ENCODE assay signal across 1 cellular context in the genomic region with DNA sequence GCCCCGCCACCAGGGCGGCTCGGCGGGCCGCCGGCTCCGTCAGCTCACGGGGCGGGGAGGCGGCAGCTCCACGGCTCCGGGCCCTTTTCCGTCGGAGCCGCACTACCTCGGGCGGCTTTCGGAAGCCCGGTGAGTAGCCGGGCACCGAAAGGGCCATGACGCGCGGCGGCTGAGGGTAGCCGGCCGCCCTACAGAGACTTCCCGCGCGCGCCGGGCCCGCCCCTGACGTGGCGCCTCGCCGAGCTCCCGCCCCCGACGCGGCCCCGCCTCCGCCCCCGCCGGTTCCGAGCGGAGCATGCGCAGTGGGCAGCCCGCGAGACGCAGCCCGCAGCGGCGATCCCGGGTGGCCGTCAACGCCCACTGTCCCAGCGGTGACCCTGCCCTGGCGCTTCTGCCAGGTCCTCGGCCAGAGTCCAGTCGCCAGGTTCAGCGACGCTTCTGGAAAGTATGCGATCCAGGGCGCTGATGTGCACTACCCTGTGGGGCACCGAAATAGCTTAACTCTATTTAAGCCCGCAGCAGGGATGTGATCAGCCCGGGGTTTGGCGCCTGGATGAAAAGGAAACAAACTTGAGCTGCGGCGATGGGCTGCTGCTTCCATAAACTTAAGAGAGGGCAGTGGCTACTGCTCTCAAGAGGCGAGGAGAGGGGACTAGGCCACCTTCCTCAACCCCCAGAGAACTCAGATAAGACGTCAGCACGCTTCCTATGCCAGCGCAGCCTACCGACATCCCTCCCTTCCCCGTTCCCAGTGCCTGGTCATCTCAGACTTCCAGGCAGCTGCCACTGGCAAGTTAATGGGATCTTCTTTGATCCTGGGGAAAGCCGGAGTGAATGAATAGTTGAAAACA.
A peak's percentile ranks its signal among the peaks of the same experiment; 100 is the strongest.
TF ChIP-seq lines count a peak whose summit lies in the region.

A gene with protein sequence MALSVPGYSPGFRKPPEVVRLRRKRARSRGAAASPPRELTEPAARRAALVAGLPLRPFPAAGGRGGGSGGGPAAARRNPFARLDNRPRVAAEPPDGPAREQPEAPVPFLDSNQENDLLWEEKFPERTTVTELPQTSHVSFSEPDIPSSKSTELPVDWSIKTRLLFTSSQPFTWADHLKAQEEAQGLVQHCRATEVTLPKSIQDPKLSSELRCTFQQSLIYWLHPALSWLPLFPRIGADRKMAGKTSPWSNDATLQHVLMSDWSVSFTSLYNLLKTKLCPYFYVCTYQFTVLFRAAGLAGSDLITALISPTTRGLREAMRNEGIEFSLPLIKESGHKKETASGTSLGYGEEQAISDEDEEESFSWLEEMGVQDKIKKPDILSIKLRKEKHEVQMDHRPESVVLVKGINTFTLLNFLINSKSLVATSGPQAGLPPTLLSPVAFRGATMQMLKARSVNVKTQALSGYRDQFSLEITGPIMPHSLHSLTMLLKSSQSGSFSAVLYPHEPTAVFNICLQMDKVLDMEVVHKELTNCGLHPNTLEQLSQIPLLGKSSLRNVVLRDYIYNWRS (minus strand): TSS at position 200 of the 851 bp plus-strand sequence. CDS start 43 bp downstream, at position 157.

TF ChIP-seq in K562, 482 proteins besides CTCF, POLR2A, EP300 and RAD21 (continued from another document and continues in another):
- TF ChIP-seq, protein P1, sequence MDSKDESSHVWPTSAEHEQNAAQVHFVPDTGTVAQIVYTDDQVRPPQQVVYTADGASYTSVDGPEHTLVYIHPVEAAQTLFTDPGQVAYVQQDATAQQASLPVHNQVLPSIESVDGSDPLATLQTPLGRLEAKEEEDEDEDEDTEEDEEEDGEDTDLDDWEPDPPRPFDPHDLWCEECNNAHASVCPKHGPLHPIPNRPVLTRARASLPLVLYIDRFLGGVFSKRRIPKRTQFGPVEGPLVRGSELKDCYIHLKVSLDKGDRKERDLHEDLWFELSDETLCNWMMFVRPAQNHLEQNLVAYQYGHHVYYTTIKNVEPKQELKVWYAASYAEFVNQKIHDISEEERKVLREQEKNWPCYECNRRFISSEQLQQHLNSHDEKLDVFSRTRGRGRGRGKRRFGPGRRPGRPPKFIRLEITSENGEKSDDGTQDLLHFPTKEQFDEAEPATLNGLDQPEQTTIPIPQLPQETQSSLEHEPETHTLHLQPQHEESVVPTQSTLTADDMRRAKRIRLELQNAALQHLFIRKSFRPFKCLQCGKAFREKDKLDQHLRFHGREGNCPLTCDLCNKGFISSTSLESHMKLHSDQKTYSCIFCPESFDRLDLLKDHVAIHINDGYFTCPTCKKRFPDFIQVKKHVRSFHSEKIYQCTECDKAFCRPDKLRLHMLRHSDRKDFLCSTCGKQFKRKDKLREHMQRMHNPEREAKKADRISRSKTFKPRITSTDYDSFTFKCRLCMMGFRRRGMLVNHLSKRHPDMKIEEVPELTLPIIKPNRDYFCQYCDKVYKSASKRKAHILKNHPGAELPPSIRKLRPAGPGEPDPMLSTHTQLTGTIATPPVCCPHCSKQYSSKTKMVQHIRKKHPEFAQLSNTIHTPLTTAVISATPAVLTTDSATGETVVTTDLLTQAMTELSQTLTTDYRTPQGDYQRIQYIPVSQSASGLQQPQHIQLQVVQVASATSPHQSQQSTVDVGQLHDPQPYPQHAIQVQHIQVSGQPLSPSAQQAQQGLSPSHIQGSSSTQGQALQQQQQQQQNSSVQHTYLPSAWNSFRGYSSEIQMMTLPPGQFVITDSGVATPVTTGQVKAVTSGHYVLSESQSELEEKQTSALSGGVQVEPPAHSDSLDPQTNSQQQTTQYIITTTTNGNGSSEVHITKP (IDR thresholded peaks at IDR 0.05; ENCODE audit: partially characterized antibody): no peak
- TF ChIP-seq TSC22D4 (tag; IDR thresholded peaks at IDR 0.05) (no peak), ZNF830 (CRISPR knock-in tag; IDR thresholded peaks at IDR 0.05) (peak; percentile 96; the same call in 1 of the 2 replicates), L3MBTL2 (IDR thresholded peaks at IDR 0.05) (peak; percentile 78), ZNF780A (CRISPR knock-in tag; IDR thresholded peaks at IDR 0.05) (no peak), CBFB (CRISPR knock-in tag; IDR thresholded peaks at IDR 0.05) (no peak), ARHGAP35 (IDR thresholded peaks at IDR 0.05; ENCODE audit: partially characterized antibody) (no peak), HDAC6 (IDR thresholded peaks at IDR 0.05; ENCODE audit: low read depth, low read length) (no peak; the same call in 1 of the 2 replicates), ZNF41 (CRISPR knock-in tag; conservative IDR thresholded peaks at IDR 0.05) (no peak), FOXK1 (CRISPR knock-in tag; IDR thresholded peaks at IDR 0.05; ENCODE audit: borderline replicate concordance) (no peak), ARID1B (IDR thresholded peaks at IDR 0.05) (peak; percentile 59), HMGN3 (IDR thresholded peaks at IDR 0.05; ENCODE audit: borderline replicate concordance, extremely low read depth, insufficient read length, low read depth, low read length) (peak; percentile 83), HIVEP1 (CRISPR knock-in tag; IDR thresholded peaks at IDR 0.05) (no peak), TFAM (CRISPR knock-in tag; conservative IDR thresholded peaks at IDR 0.05) (no peak), NR2C2 (CRISPR knock-in tag; IDR thresholded peaks at IDR 0.05) (no peak), NR2C2 (tag; IDR thresholded peaks at IDR 0.05) (peak; percentile 68; the same call in 1 of the 2 replicates), YY1 (IDR thresholded peaks at IDR 0.05; ENCODE audit: borderline replicate concordance in 1 of 3, control insufficient read depth in 1 of 3, extremely low read depth in 1 of 3, insufficient read depth in 3 of 3, insufficient read length in 1 of 3, insufficient replicate concordance in 2 of 3, low read depth in 1 of 3, low read length in 2 of 3) (peak in 2 of 3 experiments; percentile 56 to 79), HNRNPL (IDR thresholded peaks at IDR 0.05; ENCODE audit: low read depth, low read length) (peak; percentile 89), ATF1 (CRISPR knock-in tag; IDR thresholded peaks at IDR 0.05) (no peak), ATF1 (tag; IDR thresholded peaks at IDR 0.05) (peak; percentile 80), SAFB (IDR thresholded peaks at IDR 0.05; ENCODE audit: borderline replicate concordance, low read depth, low read length) (no peak), CHCHD3 (CRISPR knock-in tag; IDR thresholded peaks at IDR 0.05) (no peak; the same call in 1 of the 2 replicates)
- TF ChIP-seq, protein P2, sequence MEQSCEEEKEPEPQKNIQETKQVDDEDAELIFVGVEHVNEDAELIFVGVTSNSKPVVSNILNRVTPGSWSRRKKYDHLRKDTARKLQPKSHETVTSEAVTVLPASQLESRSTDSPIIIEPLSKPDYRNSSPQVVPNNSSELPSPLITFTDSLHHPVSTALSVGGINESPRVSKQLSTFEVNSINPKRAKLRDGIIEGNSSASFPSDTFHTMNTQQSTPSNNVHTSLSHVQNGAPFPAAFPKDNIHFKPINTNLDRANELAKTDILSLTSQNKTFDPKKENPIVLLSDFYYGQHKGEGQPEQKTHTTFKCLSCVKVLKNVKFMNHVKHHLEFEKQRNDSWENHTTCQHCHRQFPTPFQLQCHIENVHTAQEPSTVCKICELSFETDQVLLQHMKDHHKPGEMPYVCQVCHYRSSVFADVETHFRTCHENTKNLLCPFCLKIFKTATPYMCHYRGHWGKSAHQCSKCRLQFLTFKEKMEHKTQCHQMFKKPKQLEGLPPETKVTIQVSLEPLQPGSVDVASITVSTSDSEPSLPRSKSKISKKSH (CRISPR knock-in tag; IDR thresholded peaks at IDR 0.05): no peak
- TF ChIP-seq, protein P3, sequence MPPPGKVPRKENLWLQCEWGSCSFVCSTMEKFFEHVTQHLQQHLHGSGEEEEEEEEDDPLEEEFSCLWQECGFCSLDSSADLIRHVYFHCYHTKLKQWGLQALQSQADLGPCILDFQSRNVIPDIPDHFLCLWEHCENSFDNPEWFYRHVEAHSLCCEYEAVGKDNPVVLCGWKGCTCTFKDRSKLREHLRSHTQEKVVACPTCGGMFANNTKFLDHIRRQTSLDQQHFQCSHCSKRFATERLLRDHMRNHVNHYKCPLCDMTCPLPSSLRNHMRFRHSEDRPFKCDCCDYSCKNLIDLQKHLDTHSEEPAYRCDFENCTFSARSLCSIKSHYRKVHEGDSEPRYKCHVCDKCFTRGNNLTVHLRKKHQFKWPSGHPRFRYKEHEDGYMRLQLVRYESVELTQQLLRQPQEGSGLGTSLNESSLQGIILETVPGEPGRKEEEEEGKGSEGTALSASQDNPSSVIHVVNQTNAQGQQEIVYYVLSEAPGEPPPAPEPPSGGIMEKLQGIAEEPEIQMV (tag; conservative IDR thresholded peaks at IDR 0.05; ENCODE audit: low read depth): no peak
- TF ChIP-seq, protein P4, sequence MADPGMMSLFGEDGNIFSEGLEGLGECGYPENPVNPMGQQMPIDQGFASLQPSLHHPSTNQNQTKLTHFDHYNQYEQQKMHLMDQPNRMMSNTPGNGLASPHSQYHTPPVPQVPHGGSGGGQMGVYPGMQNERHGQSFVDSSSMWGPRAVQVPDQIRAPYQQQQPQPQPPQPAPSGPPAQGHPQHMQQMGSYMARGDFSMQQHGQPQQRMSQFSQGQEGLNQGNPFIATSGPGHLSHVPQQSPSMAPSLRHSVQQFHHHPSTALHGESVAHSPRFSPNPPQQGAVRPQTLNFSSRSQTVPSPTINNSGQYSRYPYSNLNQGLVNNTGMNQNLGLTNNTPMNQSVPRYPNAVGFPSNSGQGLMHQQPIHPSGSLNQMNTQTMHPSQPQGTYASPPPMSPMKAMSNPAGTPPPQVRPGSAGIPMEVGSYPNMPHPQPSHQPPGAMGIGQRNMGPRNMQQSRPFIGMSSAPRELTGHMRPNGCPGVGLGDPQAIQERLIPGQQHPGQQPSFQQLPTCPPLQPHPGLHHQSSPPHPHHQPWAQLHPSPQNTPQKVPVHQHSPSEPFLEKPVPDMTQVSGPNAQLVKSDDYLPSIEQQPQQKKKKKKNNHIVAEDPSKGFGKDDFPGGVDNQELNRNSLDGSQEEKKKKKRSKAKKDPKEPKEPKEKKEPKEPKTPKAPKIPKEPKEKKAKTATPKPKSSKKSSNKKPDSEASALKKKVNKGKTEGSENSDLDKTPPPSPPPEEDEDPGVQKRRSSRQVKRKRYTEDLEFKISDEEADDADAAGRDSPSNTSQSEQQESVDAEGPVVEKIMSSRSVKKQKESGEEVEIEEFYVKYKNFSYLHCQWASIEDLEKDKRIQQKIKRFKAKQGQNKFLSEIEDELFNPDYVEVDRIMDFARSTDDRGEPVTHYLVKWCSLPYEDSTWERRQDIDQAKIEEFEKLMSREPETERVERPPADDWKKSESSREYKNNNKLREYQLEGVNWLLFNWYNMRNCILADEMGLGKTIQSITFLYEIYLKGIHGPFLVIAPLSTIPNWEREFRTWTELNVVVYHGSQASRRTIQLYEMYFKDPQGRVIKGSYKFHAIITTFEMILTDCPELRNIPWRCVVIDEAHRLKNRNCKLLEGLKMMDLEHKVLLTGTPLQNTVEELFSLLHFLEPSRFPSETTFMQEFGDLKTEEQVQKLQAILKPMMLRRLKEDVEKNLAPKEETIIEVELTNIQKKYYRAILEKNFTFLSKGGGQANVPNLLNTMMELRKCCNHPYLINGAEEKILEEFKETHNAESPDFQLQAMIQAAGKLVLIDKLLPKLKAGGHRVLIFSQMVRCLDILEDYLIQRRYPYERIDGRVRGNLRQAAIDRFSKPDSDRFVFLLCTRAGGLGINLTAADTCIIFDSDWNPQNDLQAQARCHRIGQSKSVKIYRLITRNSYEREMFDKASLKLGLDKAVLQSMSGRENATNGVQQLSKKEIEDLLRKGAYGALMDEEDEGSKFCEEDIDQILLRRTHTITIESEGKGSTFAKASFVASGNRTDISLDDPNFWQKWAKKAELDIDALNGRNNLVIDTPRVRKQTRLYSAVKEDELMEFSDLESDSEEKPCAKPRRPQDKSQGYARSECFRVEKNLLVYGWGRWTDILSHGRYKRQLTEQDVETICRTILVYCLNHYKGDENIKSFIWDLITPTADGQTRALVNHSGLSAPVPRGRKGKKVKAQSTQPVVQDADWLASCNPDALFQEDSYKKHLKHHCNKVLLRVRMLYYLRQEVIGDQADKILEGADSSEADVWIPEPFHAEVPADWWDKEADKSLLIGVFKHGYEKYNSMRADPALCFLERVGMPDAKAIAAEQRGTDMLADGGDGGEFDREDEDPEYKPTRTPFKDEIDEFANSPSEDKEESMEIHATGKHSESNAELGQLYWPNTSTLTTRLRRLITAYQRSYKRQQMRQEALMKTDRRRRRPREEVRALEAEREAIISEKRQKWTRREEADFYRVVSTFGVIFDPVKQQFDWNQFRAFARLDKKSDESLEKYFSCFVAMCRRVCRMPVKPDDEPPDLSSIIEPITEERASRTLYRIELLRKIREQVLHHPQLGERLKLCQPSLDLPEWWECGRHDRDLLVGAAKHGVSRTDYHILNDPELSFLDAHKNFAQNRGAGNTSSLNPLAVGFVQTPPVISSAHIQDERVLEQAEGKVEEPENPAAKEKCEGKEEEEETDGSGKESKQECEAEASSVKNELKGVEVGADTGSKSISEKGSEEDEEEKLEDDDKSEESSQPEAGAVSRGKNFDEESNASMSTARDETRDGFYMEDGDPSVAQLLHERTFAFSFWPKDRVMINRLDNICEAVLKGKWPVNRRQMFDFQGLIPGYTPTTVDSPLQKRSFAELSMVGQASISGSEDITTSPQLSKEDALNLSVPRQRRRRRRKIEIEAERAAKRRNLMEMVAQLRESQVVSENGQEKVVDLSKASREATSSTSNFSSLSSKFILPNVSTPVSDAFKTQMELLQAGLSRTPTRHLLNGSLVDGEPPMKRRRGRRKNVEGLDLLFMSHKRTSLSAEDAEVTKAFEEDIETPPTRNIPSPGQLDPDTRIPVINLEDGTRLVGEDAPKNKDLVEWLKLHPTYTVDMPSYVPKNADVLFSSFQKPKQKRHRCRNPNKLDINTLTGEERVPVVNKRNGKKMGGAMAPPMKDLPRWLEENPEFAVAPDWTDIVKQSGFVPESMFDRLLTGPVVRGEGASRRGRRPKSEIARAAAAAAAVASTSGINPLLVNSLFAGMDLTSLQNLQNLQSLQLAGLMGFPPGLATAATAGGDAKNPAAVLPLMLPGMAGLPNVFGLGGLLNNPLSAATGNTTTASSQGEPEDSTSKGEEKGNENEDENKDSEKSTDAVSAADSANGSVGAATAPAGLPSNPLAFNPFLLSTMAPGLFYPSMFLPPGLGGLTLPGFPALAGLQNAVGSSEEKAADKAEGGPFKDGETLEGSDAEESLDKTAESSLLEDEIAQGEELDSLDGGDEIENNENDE (IDR thresholded peaks at IDR 0.05; ENCODE audit: low read depth, low read length): no peak
- TF ChIP-seq, protein P5, sequence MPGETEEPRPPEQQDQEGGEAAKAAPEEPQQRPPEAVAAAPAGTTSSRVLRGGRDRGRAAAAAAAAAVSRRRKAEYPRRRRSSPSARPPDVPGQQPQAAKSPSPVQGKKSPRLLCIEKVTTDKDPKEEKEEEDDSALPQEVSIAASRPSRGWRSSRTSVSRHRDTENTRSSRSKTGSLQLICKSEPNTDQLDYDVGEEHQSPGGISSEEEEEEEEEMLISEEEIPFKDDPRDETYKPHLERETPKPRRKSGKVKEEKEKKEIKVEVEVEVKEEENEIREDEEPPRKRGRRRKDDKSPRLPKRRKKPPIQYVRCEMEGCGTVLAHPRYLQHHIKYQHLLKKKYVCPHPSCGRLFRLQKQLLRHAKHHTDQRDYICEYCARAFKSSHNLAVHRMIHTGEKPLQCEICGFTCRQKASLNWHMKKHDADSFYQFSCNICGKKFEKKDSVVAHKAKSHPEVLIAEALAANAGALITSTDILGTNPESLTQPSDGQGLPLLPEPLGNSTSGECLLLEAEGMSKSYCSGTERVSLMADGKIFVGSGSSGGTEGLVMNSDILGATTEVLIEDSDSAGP (CRISPR knock-in tag; IDR thresholded peaks at IDR 0.05): no peak
- TF ChIP-seq, protein P6, sequence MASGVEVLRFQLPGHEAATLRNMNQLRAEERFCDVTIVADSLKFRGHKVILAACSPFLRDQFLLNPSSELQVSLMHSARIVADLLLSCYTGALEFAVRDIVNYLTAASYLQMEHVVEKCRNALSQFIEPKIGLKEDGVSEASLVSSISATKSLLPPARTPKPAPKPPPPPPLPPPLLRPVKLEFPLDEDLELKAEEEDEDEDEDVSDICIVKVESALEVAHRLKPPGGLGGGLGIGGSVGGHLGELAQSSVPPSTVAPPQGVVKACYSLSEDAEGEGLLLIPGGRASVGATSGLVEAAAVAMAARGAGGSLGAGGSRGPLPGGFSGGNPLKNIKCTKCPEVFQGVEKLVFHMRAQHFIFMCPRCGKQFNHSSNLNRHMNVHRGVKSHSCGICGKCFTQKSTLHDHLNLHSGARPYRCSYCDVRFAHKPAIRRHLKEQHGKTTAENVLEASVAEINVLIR (CRISPR knock-in tag; IDR thresholded peaks at IDR 0.05): no peak
